ENCODE assay signal across 8 cellular contexts in genomic region chr20:20860078-20860806, GRCh38.
DNase-seq lines count a peak whose midpoint lies in the region; ATAC-seq and TF ChIP-seq lines count a peak whose summit lies in the region.

No MANE protein-coding gene starts in this region.

- DNase-seq in DMS53 treated with DMSO at 0.1 percent for 48 hours (lab: John Stamatoyannopoulos, UW; ENCODE audit: unreplicated experiment) (peak; percentile 62), MM.1S (peak; percentile 84), RWPE1 (ENCODE audit: low spot score) (peak; percentile 80), activated T-helper 1 cell treated with Interleukin-2 at 50 U/mL for 16 hours (ENCODE audit: low read depth) (peak; percentile 63), fibroblast of villous mesenchyme (ENCODE audit: low read depth) (peak; percentile 77), substantia nigra (lab: John Stamatoyannopoulos, UW) (peak in 48 of 49 donors; percentile 9 to 98 (median 80))

- TF ChIP-seq CTCF in MM.1S (IDR thresholded peaks at IDR 0.05; ENCODE audit: low read length), result peak; percentile 98
- peak; percentile 95 for TF ChIP-seq CTCF in RWPE1 (conservative IDR thresholded peaks at IDR 0.05; ENCODE audit: low read depth)
- peak; percentile 91 for TF ChIP-seq CTCF in fibroblast of villous mesenchyme (IDR thresholded peaks at IDR 0.05; ENCODE audit: insufficient read depth, low read depth, low read length)
- TF ChIP-seq CTCF in neutrophil (IDR thresholded peaks at IDR 0.05), result peak; percentile 92

- peak; percentile 89 for ATAC-seq in GM21786 (IDR thresholded peaks at IDR 0.05; ENCODE audit: unreplicated experiment)

- POLR2A ChIA-PET in RWPE1 (lab: Yijun Ruan, JAX; ENCODE audit: low non-redundant PET), result no interaction called here

- no peaks in the 10 kb centered on the region for H3K9me3 ChIP-seq in MM.1S (replicated peaks; ENCODE audit: insufficient read depth, low read length)
- no peaks in the 10 kb centered on the region for H3K9me3 ChIP-seq in neutrophil

- no peak overlapping the region for H3K4me3 ChIP-seq in MM.1S (ENCODE audit: low read length)
- H3K4me3 ChIP-seq in fibroblast of villous mesenchyme (ENCODE audit: low read depth, low read length), result no peak overlapping the region
- H3K4me3 ChIP-seq in neutrophil (ENCODE audit: low read depth in 1 of 2, low read length in 1 of 2), result no peak overlapping the region

- H3K27me3 ChIP-seq in MM.1S (replicated peaks; ENCODE audit: insufficient read depth, low read length) (no peaks in the 10 kb centered on the region), neutrophil (no peaks in the 10 kb centered on the region)

- no peaks in the 10 kb centered on the region for H3K9me2 ChIP-seq in MM.1S (replicated peaks; ENCODE audit: insufficient read depth, low read length)

- H3K4me1 ChIP-seq in MM.1S (ENCODE audit: low read length) (no peaks in the 10 kb centered on the region), neutrophil (ENCODE audit: control insufficient read depth in 1 of 2, insufficient read depth in 1 of 2, low read depth in 1 of 2, low read length in 1 of 2) (peaks cover 39 to 44% of the 10 kb centered on the region in 2 experiments)

- no peak overlapping the region for H3K4me2 ChIP-seq in MM.1S (ENCODE audit: low read depth, low read length)

- no peak overlapping the region for H3K9ac ChIP-seq in MM.1S (ENCODE audit: low read length)

- H3K27ac ChIP-seq in MM.1S (ENCODE audit: low read length) (no peak overlapping the region), RWPE1 (no peak overlapping the region), neutrophil (peak overlapping the region; percentile 30), substantia nigra (ENCODE audit: low read depth, low read length, poor library complexity, severe bottlenecking) (no peak overlapping the region)

- H4K20me1 ChIP-seq in MM.1S (ENCODE audit: insufficient read depth, low read length), result no peaks in the 10 kb centered on the region

- CTCF ChIA-PET in RWPE1 (lab: Yijun Ruan, JAX), result interaction anchor here (0.5 to 3.0 kb wide), 25 partner anchors 8 to 1668 kb away, joined by 3 to 27 read pairs (median 4); no protein-coding TSS in a partner anchor

- H3F3A ChIP-seq in MM.1S (ENCODE audit: insufficient read depth, low read length), result no peaks in the 10 kb centered on the region

- H3K36me3 ChIP-seq in MM.1S (replicated peaks; ENCODE audit: insufficient read depth, low read length) (no peaks in the 10 kb centered on the region), neutrophil (no peaks in the 10 kb centered on the region)

- H2AFZ ChIP-seq in MM.1S (ENCODE audit: low read length), result no peak overlapping the region

- no peaks in the 10 kb centered on the region for H3K79me2 ChIP-seq in MM.1S (ENCODE audit: low read length)
